8 cellular contexts compared by ENCODE assay signal in genomic region chr10:5412277-5412941, GRCh38.
DNase-seq lines count a peak whose midpoint lies in the region; ATAC-seq lines count a peak whose summit lies in the region.

Gene NET1 (plus strand): TSS chr10:5412557. CDS start chr10:5412693, 136 bp downstream.

- peak; percentile 95 for ATAC-seq in GM18873 (IDR thresholded peaks at IDR 0.05; ENCODE audit: low FRiP score, unreplicated experiment)
- ATAC-seq in HG03135 (IDR thresholded peaks at IDR 0.05; ENCODE audit: unreplicated experiment): peak; percentile 99

- DNase-seq in AG08396 (ENCODE audit: low spot score): peak; percentile 99
- DNase-seq in NCI-H2227 (lab: John Stamatoyannopoulos, UW; ENCODE audit: unreplicated experiment): peak; percentile 91
- DNase-seq in activated CD4-positive, CD25-positive, alpha-beta regulatory T cell (lab: John Stamatoyannopoulos, UW): peak; percentile 27 to 43 (median 36)
- DNase-seq in cerebellar cortex (ENCODE audit: low spot score): peak; percentile 95
- DNase-seq in islet precursor cell: peak; percentile 96
- DNase-seq in stimulated activated CD4-positive, alpha-beta T cell treated with anti-CD3 and anti-CD28 coated beads, Interleukin-12 subunit alpha, Interleukin-12 subunit beta, amount 100 ng/mL, for 48 hours (ENCODE audit: low read depth in 2 of 3, low spot score in 1 of 3): peak; percentile 55 to 68 (median 64)

Comparison
In these comparisons a context has a peak if more than half of its experiments do, and no peak if none do; other contexts are left out.
1. Peak in every context shown above with its lines: DNase-seq and ATAC-seq.
2. DNase-seq: peak in every context shown above with its lines; median percentile 99 in AG08396; 96 in islet precursor cell; 95 in cerebellar cortex; 91 in NCI-H2227; 64 in stimulated activated CD4-positive, alpha-beta T cell treated with anti-CD3 and anti-CD28 coated beads, Interleukin-12 subunit alpha, Interleukin-12 subunit beta, amount 100 ng/mL, for 48 hours; 36 in activated CD4-positive, CD25-positive, alpha-beta regulatory T cell.